In the genomic region with DNA sequence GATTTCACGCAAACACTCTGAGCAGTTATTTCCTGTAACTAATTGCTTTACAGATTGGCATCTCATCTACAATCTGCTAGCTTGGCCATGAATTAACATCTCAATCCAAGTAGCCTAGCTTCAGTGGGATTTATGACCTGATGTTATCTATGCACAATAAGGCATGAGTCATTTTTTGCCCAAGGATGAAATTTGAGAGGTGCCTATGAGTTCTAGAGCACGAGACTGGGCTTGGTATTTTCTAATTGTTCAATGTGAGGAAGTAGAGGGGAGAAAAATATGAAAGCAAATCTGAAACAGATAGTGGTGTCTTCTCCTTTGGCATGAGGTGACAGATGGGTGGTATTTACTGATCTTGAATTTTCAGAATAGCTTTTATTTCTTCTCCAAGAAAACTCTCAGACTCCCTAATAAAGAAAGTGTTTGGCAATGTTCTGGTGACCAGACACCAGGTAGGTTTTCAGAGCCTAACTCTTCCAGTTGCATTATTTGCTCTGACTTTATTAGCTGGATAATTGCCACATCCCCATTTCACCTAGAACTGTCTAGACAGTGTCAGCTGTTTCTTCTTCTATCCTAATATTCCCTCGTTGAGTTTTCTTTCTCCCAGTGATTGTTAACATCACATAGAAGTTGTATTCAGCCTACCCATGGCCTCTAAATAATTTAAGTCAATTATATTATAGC, we compare ENCODE assay signal across 9 cellular contexts.
DNase-seq lines count a peak whose midpoint lies in the region; TF ChIP-seq lines count a peak whose summit lies in the region.
"Had no signal": no experiment of that assay in that cellular context is flagged by ENCODE, and none has a peak within 500 bp of the region (broad histone marks: within the 10 kb centered on the region; RNA-seq: fewer than 3 reads in every experiment).

No MANE protein-coding gene starts in this region.

- H3K27ac ChIP-seq in coronary artery, result peak overlapping the region in 1 of 2 donors; percentile 36
- H3K27ac ChIP-seq: parathyroid adenoma had no signal

- no peaks in the 10 kb centered on the region for H3K9me3 ChIP-seq in HAP-1

- H3K36me3 ChIP-seq in HAP-1 (replicated peaks), result no peaks in the 10 kb centered on the region

- peaks cover 16% of the 10 kb centered on the region for H3K27me3 ChIP-seq in HAP-1 (ENCODE audit: low read depth)

- DNase-seq in HAP-1 (ENCODE audit: low spot score in 2 of 2) (peak; percentile 13 to 65), NCI-H2171 treated with DMSO at 0.1 percent for 48 hours (lab: John Stamatoyannopoulos, UW) (peak; percentile 93), T47D (ENCODE audit: low read depth in 1 of 2, low spot score in 1 of 2) (peak; percentile 26 to 81), retinal pigment epithelial cell (ENCODE audit: low read depth) (peak; percentile 65), coronary artery (ENCODE audit: low spot score) (no peak), NAMALWA (ENCODE audit: low spot score) (no peak), NCI-H187 treated with DMSO at 0.1 percent for 48 hours (lab: John Stamatoyannopoulos, UW) (no peak)
- no peak for DNase-seq in activated CD4-positive, alpha-beta T cell treated with anti-CD3 and anti-CD28 coated beads for 1 hour

- in situ Hi-C loops in HAP-1 (cut with MboI; ENCODE audit: low sequenced_read_pairs) (no loop called here), T47D (cut with HindIII; ENCODE audit: low pct_unique_long_range_greater_than_20kb, low sequenced_read_pairs) (no loop called here)

- peaks cover 10% of the 10 kb centered on the region for H3K4me1 ChIP-seq in HAP-1

- no peak for TF ChIP-seq CTCF in retinal pigment epithelial cell (conservative IDR thresholded peaks at IDR 0.05; ENCODE audit: low read depth, low read length)
- TF ChIP-seq CTCF in coronary artery (IDR thresholded peaks at IDR 0.05), result no peak

- no peak overlapping the region for H3K4me3 ChIP-seq in HAP-1
- no peak overlapping the region for H3K4me3 ChIP-seq in retinal pigment epithelial cell (ENCODE audit: low read length)
- H3K4me3 ChIP-seq in coronary artery, result no peak overlapping the region

Comparison
In these comparisons a context has a peak if more than half of its experiments do, and no peak if none do; other contexts are left out.
1. DNase-seq: peak in HAP-1 (2 of 2), NCI-H2171 treated with DMSO at 0.1 percent for 48 hours (single experiment), T47D (2 of 2) and retinal pigment epithelial cell (single experiment); none in coronary artery (single experiment), NAMALWA (single experiment), activated CD4-positive, alpha-beta T cell treated with anti-CD3 and anti-CD28 coated beads for 1 hour (single experiment) and NCI-H187 treated with DMSO at 0.1 percent for 48 hours (single experiment).